20 cellular contexts compared by ENCODE assay signal in genomic region chr14:99744873-99745224, GRCh38. TPM values are rescaled to one million over a fixed set of nuclear protein-coding genes. Genes with fewer than 3 reads are reported as not detected.
DNase-seq lines count a peak whose midpoint lies in the region; ATAC-seq and TF ChIP-seq lines count a peak whose summit lies in the region.
"Had no signal": no experiment of that assay in that cellular context is flagged by ENCODE, and none has a peak within 500 bp of the region (broad histone marks: within the 10 kb centered on the region; RNA-seq: fewer than 3 reads in every experiment).

No MANE protein-coding gene starts in this region.

- TF ChIP-seq EP300 in SK-N-SH (IDR thresholded peaks at IDR 0.05; ENCODE audit: borderline replicate concordance in 1 of 2, low read depth in 1 of 2, low read length in 1 of 2), result no peak

- DNase-seq in left ventricle myocardium inferior (no peak), left cardiac atrium (no peak), epithelial cell of esophagus (ENCODE audit: low read depth) (peak; percentile 41), osteoblast (ENCODE audit: insufficient read length, low spot score, missing footprints) (peak; percentile 81), SK-N-SH (no peak), NCI-H1417 (lab: John Stamatoyannopoulos, UW) (no peak), DMS79 treated with DMSO at 0.1 percent for 48 hours (lab: John Stamatoyannopoulos, UW) (no peak), sciatic nerve (ENCODE audit: low spot score) (no peak)
- DNase-seq: activated CD4-positive, alpha-beta T cell treated with anti-CD3 and anti-CD28 coated beads, Interleukin-2, amount 50 U/mL, for 4 hours; activated naive CD4-positive, alpha-beta T cell treated with anti-CD3 and anti-CD28 coated beads for 36 hours; activated T-cell treated with anti-CD3 and anti-CD28 coated beads for 4 hours; C1 segment of cervical spinal cord; colonic mucosa; gastrocnemius medialis; GF-D8; NCI-H1092 treated with DMSO at 0.1 percent for 48 hours; Right ventricle myocardium superior; stimulated activated CD4-positive, alpha-beta T cell treated with anti-CD3 and anti-CD28 coated beads, Interleukin-4, amount 100 ng/mL, for 1 hour had no signal

- H3K36me3 ChIP-seq in left ventricle myocardium inferior, result no peaks in the 10 kb centered on the region
- no peaks in the 10 kb centered on the region for H3K36me3 ChIP-seq in osteoblast (ENCODE audit: insufficient read depth, low read length)
- no peaks in the 10 kb centered on the region for H3K36me3 ChIP-seq in SK-N-SH (replicated peaks in 1 of 2; ENCODE audit: control insufficient read depth in 1 of 2, insufficient read depth in 2 of 2, low read length in 1 of 2)
- H3K36me3 ChIP-seq: colonic mucosa, gastrocnemius medialis had no signal

- H4K20me1 ChIP-seq in osteoblast (ENCODE audit: insufficient read depth, low read length) (no peaks in the 10 kb centered on the region), SK-N-SH (ENCODE audit: insufficient read depth) (no peaks in the 10 kb centered on the region)

- H3K4me2 ChIP-seq in osteoblast (ENCODE audit: insufficient read depth, low read length), result peak overlapping the region; percentile 71
- no peak overlapping the region for H3K4me2 ChIP-seq in SK-N-SH

- no peak for TF ChIP-seq RAD21 in SK-N-SH (IDR thresholded peaks at IDR 0.05; ENCODE audit: low read length)

- H3K4me1 ChIP-seq in left ventricle myocardium inferior (peaks cover 86% of the 10 kb centered on the region), osteoblast (ENCODE audit: insufficient read depth, low read length) (peaks cover 30% of the 10 kb centered on the region), SK-N-SH (ENCODE audit: control insufficient read depth in 1 of 2, insufficient read depth in 2 of 2, low read depth in 1 of 2, low read length in 1 of 2) (peaks cover 0 to 5% of the 10 kb centered on the region in 2 experiments; a peak in 1 of 4 replicates)
- H3K4me1 ChIP-seq: colonic mucosa had no signal

- no peaks in the 10 kb centered on the region for H3K9me3 ChIP-seq in left ventricle myocardium inferior (replicated peaks)
- no peaks in the 10 kb centered on the region for H3K9me3 ChIP-seq in osteoblast (ENCODE audit: low read depth, low read length)
- no peaks in the 10 kb centered on the region for H3K9me3 ChIP-seq in SK-N-SH
- H3K9me3 ChIP-seq: colonic mucosa, gastrocnemius medialis had no signal

- intact Hi-C loops in left ventricle myocardium inferior (cut with micrococcal nuclease) (no loop called here), left cardiac atrium (cut with DNase I) (no loop called here), sciatic nerve (cut with DNase I) (loop anchor here (10.0 kb wide), 1 partner anchor 1320 kb away; no protein-coding TSS in a partner anchor)

- no peaks in the 10 kb centered on the region for H3K79me2 ChIP-seq in osteoblast (ENCODE audit: insufficient read depth, low read length)
- no peaks in the 10 kb centered on the region for H3K79me2 ChIP-seq in SK-N-SH (ENCODE audit: insufficient read depth)

- H3K4me3 ChIP-seq in left ventricle myocardium inferior (no peak overlapping the region), epithelial cell of esophagus (ENCODE audit: low read length) (no peak overlapping the region), osteoblast (ENCODE audit: insufficient read depth, low read length) (no peak overlapping the region), SK-N-SH (ENCODE audit: low read depth in 2 of 2, low read length in 1 of 2) (no peak overlapping the region)
- H3K4me3 ChIP-seq: colonic mucosa, gastrocnemius medialis had no signal

- no peaks in the 10 kb centered on the region for H3K27me3 ChIP-seq in left ventricle myocardium inferior (ENCODE audit: low read depth)
- H3K27me3 ChIP-seq in osteoblast (ENCODE audit: insufficient read depth, low read length), result no peaks in the 10 kb centered on the region
- no peaks in the 10 kb centered on the region for H3K27me3 ChIP-seq in SK-N-SH (ENCODE audit: insufficient read depth)
- H3K27me3 ChIP-seq: colonic mucosa, gastrocnemius medialis had no signal

- H3K9ac ChIP-seq in SK-N-SH, result no peak overlapping the region

- peak overlapping the region; percentile 93 for H3K27ac ChIP-seq in left ventricle myocardium inferior (replicated peaks)
- peak overlapping the region; percentile 89 for H3K27ac ChIP-seq in osteoblast (ENCODE audit: low read depth, low read length)
- no peak overlapping the region for H3K27ac ChIP-seq in SK-N-SH (ENCODE audit: low read depth in 2 of 2, low read length in 1 of 2)

- POLR2A ChIA-PET in SK-N-SH (lab: Yijun Ruan, JAX), result no interaction called here

- H3F3A ChIP-seq in SK-N-SH (replicated peaks; ENCODE audit: insufficient read depth), result no peaks in the 10 kb centered on the region

- WGBS in SK-N-SH (ENCODE audit: low lambda C conversion rate), result 88% methylated on average over 7 of the region's 7 CpGs

- H2AFZ ChIP-seq in osteoblast (ENCODE audit: low read length) (no peak overlapping the region), SK-N-SH (ENCODE audit: low read depth) (no peak overlapping the region)

- ATAC-seq in left cardiac atrium (no peak), sciatic nerve (no peak)
- ATAC-seq: gastrocnemius medialis, left lobe of liver had no signal

- CTCF ChIA-PET in SK-N-SH (lab: Yijun Ruan, JAX), result no interaction called here

- TF ChIP-seq CTCF in left ventricle myocardium inferior (IDR thresholded peaks at IDR 0.05; ENCODE audit: borderline replicate concordance) (no peak), epithelial cell of esophagus (IDR thresholded peaks at IDR 0.05; ENCODE audit: insufficient read depth, low read depth, low read length, missing control alignments) (no peak), osteoblast (IDR thresholded peaks at IDR 0.05; ENCODE audit: extremely low read depth, low read depth, low read length) (no peak), SK-N-SH (IDR thresholded peaks at IDR 0.05) (no peak)

- H3K9me2 ChIP-seq in SK-N-SH, result no peaks in the 10 kb centered on the region

TF ChIP-seq in SK-N-SH, 30 proteins besides CTCF, POLR2A, EP300 and RAD21 (continues in another document):
- TF ChIP-seq FOSL2 (IDR thresholded peaks at IDR 0.05; ENCODE audit: borderline replicate concordance, low read depth), result no peak
- no peak for TF ChIP-seq TEAD4 (IDR thresholded peaks at IDR 0.05; ENCODE audit: borderline replicate concordance, insufficient read depth)
- no peak for TF ChIP-seq SMC3 (IDR thresholded peaks at IDR 0.05; ENCODE audit: low read depth, low read length)
- no peak for TF ChIP-seq NRF1 (IDR thresholded peaks at IDR 0.05; ENCODE audit: low read depth, low read length)
- no peak for TF ChIP-seq GATA2 (CRISPR knock-in tag; IDR thresholded peaks at IDR 0.05)
- no peak for TF ChIP-seq CHD2 (IDR thresholded peaks at IDR 0.05; ENCODE audit: low read length, partially characterized antibody)
- TF ChIP-seq USF2 (IDR thresholded peaks at IDR 0.05; ENCODE audit: borderline replicate concordance, low read depth, low read length), result no peak
- TF ChIP-seq GABPA (IDR thresholded peaks at IDR 0.05; ENCODE audit: low read depth), result no peak
- TF ChIP-seq IRF3 (IDR thresholded peaks at IDR 0.05; ENCODE audit: low read depth, low read length), result no peak
- no peak for TF ChIP-seq YY1 (IDR thresholded peaks at IDR 0.05; ENCODE audit: low read depth)
- no peak for TF ChIP-seq USF1 (IDR thresholded peaks at IDR 0.05; ENCODE audit: borderline replicate concordance, low read depth)
- no peak for TF ChIP-seq RCOR1 (IDR thresholded peaks at IDR 0.05; ENCODE audit: low read length)
- TF ChIP-seq PBX3 (IDR thresholded peaks at IDR 0.05), result no peak
- no peak for TF ChIP-seq RXRA (IDR thresholded peaks at IDR 0.05; ENCODE audit: borderline replicate concordance, low read depth)
- no peak for TF ChIP-seq TCF12 (IDR thresholded peaks at IDR 0.05)
- no peak for TF ChIP-seq EZH2phosphoT487 (IDR thresholded peaks at IDR 0.05; ENCODE audit: borderline replicate concordance, low read depth)
- TF ChIP-seq FOXM1 (IDR thresholded peaks at IDR 0.05; ENCODE audit: low read depth), result no peak

RNA-seq across cellular contexts. Expression of gene EML1, which starts 48.4 kb away (rescaled TPM):
- 33.3 TPM for total RNA-seq in left ventricle myocardium inferior
- 10 to 100 TPM; 23.7 to 24.6 TPM for total RNA-seq in left cardiac atrium
- 38.0 and 46.7 TPM in 2 replicates for total RNA-seq in osteoblast
- polyA plus RNA-seq in SK-N-SH (2012; rRNA removed), result 4.4 and 6.3 TPM in 2 replicates
- 5.2 and 5.8 TPM in 2 replicates for polyA plus RNA-seq in SK-N-SH (2012; cell fraction: cytosol; rRNA removed)
- polyA plus RNA-seq in SK-N-SH (2012; cell fraction: nucleus; rRNA removed), result 5.8 and 7.2 TPM in 2 replicates
- total RNA-seq in sciatic nerve, result 59.0 TPM
- total RNA-seq: OCI-LY7 had no signal

Comparison
In these comparisons a context has a peak if more than half of its experiments do, and no peak if none do; other contexts are left out.
1. DNase-seq: peak in epithelial cell of esophagus (single experiment) and osteoblast (single experiment); none in left ventricle myocardium inferior (single experiment), left cardiac atrium (single experiment), SK-N-SH (single experiment), NCI-H1417 (0 of 3), DMS79 treated with DMSO at 0.1 percent for 48 hours (single experiment) and sciatic nerve (single experiment).
2. H3K27ac ChIP-seq: peak in left ventricle myocardium inferior (single experiment) and osteoblast (single experiment); none in SK-N-SH (0 of 2).